In genomic region chr4:152499322-152499721, GRCh38 we compare ENCODE assay signal across 1 cellular context.
TF ChIP-seq lines count a peak whose summit lies in the region.

No MANE protein-coding gene starts in this region.

TF ChIP-seq in K562, 482 proteins besides CTCF, POLR2A, EP300 and RAD21 (continued from another document):
- TF ChIP-seq, protein P1, sequence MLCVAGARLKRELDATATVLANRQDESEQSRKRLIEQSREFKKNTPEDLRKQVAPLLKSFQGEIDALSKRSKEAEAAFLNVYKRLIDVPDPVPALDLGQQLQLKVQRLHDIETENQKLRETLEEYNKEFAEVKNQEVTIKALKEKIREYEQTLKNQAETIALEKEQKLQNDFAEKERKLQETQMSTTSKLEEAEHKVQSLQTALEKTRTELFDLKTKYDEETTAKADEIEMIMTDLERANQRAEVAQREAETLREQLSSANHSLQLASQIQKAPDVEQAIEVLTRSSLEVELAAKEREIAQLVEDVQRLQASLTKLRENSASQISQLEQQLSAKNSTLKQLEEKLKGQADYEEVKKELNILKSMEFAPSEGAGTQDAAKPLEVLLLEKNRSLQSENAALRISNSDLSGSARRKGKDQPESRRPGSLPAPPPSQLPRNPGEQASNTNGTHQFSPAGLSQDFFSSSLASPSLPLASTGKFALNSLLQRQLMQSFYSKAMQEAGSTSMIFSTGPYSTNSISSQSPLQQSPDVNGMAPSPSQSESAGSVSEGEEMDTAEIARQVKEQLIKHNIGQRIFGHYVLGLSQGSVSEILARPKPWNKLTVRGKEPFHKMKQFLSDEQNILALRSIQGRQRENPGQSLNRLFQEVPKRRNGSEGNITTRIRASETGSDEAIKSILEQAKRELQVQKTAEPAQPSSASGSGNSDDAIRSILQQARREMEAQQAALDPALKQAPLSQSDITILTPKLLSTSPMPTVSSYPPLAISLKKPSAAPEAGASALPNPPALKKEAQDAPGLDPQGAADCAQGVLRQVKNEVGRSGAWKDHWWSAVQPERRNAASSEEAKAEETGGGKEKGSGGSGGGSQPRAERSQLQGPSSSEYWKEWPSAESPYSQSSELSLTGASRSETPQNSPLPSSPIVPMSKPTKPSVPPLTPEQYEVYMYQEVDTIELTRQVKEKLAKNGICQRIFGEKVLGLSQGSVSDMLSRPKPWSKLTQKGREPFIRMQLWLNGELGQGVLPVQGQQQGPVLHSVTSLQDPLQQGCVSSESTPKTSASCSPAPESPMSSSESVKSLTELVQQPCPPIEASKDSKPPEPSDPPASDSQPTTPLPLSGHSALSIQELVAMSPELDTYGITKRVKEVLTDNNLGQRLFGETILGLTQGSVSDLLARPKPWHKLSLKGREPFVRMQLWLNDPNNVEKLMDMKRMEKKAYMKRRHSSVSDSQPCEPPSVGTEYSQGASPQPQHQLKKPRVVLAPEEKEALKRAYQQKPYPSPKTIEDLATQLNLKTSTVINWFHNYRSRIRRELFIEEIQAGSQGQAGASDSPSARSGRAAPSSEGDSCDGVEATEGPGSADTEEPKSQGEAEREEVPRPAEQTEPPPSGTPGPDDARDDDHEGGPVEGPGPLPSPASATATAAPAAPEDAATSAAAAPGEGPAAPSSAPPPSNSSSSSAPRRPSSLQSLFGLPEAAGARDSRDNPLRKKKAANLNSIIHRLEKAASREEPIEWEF (CRISPR knock-in tag; IDR thresholded peaks at IDR 0.05): no peak
